ENCODE assay signal across 8 cellular contexts in the genomic region with DNA sequence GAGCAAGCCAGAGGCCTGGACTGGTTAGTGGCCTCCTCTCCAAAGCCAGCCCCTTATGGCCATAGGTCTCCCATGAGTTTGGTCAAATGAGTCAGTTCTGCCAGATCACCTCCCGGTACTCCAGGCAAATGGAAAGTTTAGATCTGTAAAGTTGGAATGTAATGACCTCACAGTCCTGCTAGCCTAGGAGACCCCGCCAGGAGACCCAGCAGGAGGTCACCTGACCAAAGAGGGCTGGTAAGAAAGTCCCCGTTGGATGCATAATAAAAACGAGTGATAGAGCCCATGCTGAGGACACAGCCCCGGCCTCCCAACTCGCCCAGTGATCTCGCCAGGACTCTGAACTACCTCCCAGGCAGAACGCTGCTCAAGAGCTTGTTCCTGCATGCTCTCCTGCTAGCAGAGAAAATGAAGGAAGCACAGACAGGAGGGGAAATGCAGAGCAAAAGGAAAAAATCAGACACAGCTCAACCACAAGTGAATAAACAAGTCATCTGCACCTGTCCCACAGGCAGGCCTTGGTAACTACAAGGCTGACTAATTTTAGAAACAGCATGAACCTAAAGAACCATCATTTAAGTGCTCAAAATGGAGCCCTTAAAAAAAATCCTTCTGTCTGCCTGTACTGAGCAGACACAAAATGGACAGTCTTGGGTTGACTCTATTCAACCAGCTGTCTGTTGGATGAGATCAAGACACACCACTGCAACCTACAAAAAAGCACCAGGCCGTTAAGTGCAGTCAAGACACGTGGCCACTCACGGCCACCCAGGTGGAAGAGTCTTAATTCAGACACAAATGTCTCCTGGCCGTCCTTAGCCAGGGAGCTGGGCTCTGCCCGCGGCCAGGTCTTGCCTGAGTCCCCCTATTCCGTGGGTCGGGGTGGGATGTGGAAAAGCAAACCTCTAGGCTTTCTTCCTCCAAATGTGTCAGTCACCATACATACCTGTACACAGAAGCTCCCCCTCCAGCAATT. TPM values are rescaled to one million over a fixed set of nuclear protein-coding genes. Genes with fewer than 3 reads are reported as not detected.
DNase-seq lines count a peak whose midpoint lies in the region; FAIRE-seq and TF ChIP-seq lines count a peak whose summit lies in the region.

No MANE protein-coding gene starts in this region.

- H3K36me3 ChIP-seq in osteoblast (ENCODE audit: insufficient read depth, low read length) (no peaks in the 10 kb centered on the region), tibial artery (peaks cover 0 to 17% (median 0%) of the 10 kb centered on the region in 3 donors)

- H3K27me3 ChIP-seq in osteoblast (ENCODE audit: insufficient read depth, low read length) (no peaks in the 10 kb centered on the region), tibial artery (no peaks in the 10 kb centered on the region)

- H3K4me2 ChIP-seq in osteoblast (ENCODE audit: insufficient read depth, low read length), result no peak overlapping the region

- H3K27ac ChIP-seq in osteoblast (ENCODE audit: low read depth, low read length) (no peak overlapping the region), tibial artery (no peak overlapping the region)

- DNase-seq in GM12891 (ENCODE audit: insufficient read length, low spot score) (no peak), NCI-H146 (lab: John Stamatoyannopoulos, UW) (peak; percentile 67), dermis blood vessel endothelial cell (peak; percentile 45), osteoblast (ENCODE audit: insufficient read length, low spot score, missing footprints) (peak; percentile 79), tibial artery (no peak), NCI-H1694 (lab: John Stamatoyannopoulos, UW) (no peak), COLO668 (lab: John Stamatoyannopoulos, UW; ENCODE audit: unreplicated experiment) (no peak), SW 1271 (lab: John Stamatoyannopoulos, UW) (no peak)

- peaks cover 5% of the 10 kb centered on the region for H3K79me2 ChIP-seq in osteoblast (ENCODE audit: insufficient read depth, low read length)

- H3K4me1 ChIP-seq in osteoblast (ENCODE audit: insufficient read depth, low read length) (peaks cover 6% of the 10 kb centered on the region), tibial artery (peaks cover 0 to 6% (median 2%) of the 10 kb centered on the region in 4 donors)

- H3K9me3 ChIP-seq in osteoblast (ENCODE audit: low read depth, low read length), result no peaks in the 10 kb centered on the region
- no peaks in the 10 kb centered on the region for H3K9me3 ChIP-seq in tibial artery

- intact Hi-C loops in tibial artery (cut with DNase I; ENCODE audit: low total_unique reads), result no loop called here

- peak; percentile 90 for FAIRE-seq in GM12891 (lab: Jason Lieb, UNC)

- TF ChIP-seq CTCF in osteoblast (IDR thresholded peaks at IDR 0.05; ENCODE audit: extremely low read depth, low read depth, low read length) (no peak), tibial artery (IDR thresholded peaks at IDR 0.05) (no peak)

- H2AFZ ChIP-seq in osteoblast (ENCODE audit: low read length), result no peak overlapping the region

- no peak for TF ChIP-seq POLR2A in GM12891 (IDR thresholded peaks at IDR 0.05; ENCODE audit: low read depth, low read length)

- H3K4me3 ChIP-seq in osteoblast (ENCODE audit: insufficient read depth, low read length), result no peak overlapping the region
- H3K4me3 ChIP-seq in tibial artery, result no peak overlapping the region

- H4K20me1 ChIP-seq in osteoblast (ENCODE audit: insufficient read depth, low read length), result peaks cover 9% of the 10 kb centered on the region

TF ChIP-seq in GM12891, 5 proteins besides CTCF, POLR2A, EP300 and RAD21:
- TF ChIP-seq SPI1 (IDR thresholded peaks at IDR 0.05; ENCODE audit: low read depth, low read length) (no peak; the same call in 1 of the 2 replicates), PAX5 (IDR thresholded peaks at IDR 0.05; ENCODE audit: insufficient read depth, low read length, severe bottlenecking) (no peak), POU2F2 (IDR thresholded peaks at IDR 0.05; ENCODE audit: low read depth, low read length) (no peak), POLR2AphosphoS5 (IDR thresholded peaks at IDR 0.05; ENCODE audit: low read depth, low read length) (no peak), TAF1 (IDR thresholded peaks at IDR 0.05; ENCODE audit: low read depth, low read length) (no peak)

RNA-seq across cellular contexts. Expression of a gene that starts 9.2 kb away (rescaled TPM):
- 24.6 TPM for polyA plus RNA-seq in GM12891 (2012; ENCODE audit: low read depth, missing spikeins)
- 12.9 and 17.3 TPM in 2 replicates for total RNA-seq in dermis blood vessel endothelial cell
- total RNA-seq in osteoblast, result 10.5 and 13.6 TPM in 2 replicates

RNA-seq across cellular contexts. Expression of a gene that starts 26.8 kb away (rescaled TPM):
- 0.06 TPM for polyA plus RNA-seq in GM12891 (2012; ENCODE audit: low read depth, missing spikeins)
- not detected in 2 replicates for total RNA-seq in dermis blood vessel endothelial cell
- under 0.01 TPM in 1 of 2 replicates, not detected in the other for total RNA-seq in osteoblast

RNA-seq across cellular contexts. Expression of a gene that starts 53.2 kb away (rescaled TPM):
- polyA plus RNA-seq in GM12891 (2012; ENCODE audit: low read depth, missing spikeins), result 34.0 TPM
- total RNA-seq in dermis blood vessel endothelial cell (122 and 158 TPM in 2 replicates), osteoblast (39.4 and 44.5 TPM in 2 replicates)

RNA-seq across cellular contexts. Expression of a gene that starts 54.9 kb away (rescaled TPM):
- 61.8 TPM for polyA plus RNA-seq in GM12891 (2012; ENCODE audit: low read depth, missing spikeins)
- total RNA-seq in dermis blood vessel endothelial cell (57.1 and 65.2 TPM in 2 replicates), osteoblast (71.0 and 90.5 TPM in 2 replicates)

Comparison
In these comparisons a context has a peak if more than half of its experiments do, and no peak if none do; other contexts are left out.
1. DNase-seq: peak in NCI-H146 (single experiment), dermis blood vessel endothelial cell (single experiment) and osteoblast (single experiment); none in GM12891 (single experiment), tibial artery (0 of 2), NCI-H1694 (single experiment), COLO668 (single experiment) and SW 1271 (0 of 2).